26 cellular contexts compared by ENCODE assay signal in the genomic region with DNA sequence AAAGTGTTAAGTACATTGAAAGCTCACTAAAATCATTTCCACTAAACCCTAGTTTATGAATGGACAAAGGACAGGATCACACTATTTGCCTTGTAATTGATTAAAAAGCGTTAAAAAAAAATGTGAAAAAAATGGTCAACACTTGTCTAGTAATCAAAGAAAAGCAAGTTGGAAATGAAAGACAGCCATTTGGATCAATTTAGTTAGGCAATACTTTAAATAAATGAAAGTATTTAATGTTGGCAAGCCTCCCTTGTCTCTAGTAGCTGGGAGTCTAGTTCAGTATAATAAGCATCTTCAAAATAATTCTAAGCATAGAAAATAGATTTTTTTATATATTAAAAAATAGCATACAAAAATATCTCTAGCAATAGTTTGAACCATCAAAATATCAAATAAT.
"Had no signal": no experiment of that assay in that cellular context is flagged by ENCODE, and none has a peak within 500 bp of the region (broad histone marks: within the 10 kb centered on the region; RNA-seq: fewer than 3 reads in every experiment).

No MANE protein-coding gene starts in this region.

- DNase-seq: heart right ventricle; kidney glomerular epithelial cell; left cardiac atrium; left lung; mesendoderm; naive B cell; natural killer cell; nephron progenitor cell; occipital lobe; stimulated activated CD4-positive, alpha-beta T cell treated with anti-CD3 and anti-CD28 coated beads, Interleukin-12 subunit alpha, Interleukin-12 subunit beta, amount 100 ng/mL, for 4 hours; stimulated activated CD4-positive, alpha-beta T cell treated with anti-CD3 and anti-CD28 coated beads, Interleukin-4, amount 100 ng/mL, for 4 hours; stimulated activated CD8-positive, alpha-beta memory T cell treated with anti-CD3 and anti-CD28 coated beads, Interleukin-4, amount 100 ng/mL, for 48 hours; stimulated activated naive CD8-positive, alpha-beta T cell treated with anti-CD3 and anti-CD28 coated beads, Interleukin-15, Interleukin-2, amounts not matched to agents 100 U/mL and 50 U/mL, for 24 hours; stomach; testis; tibial artery; trophoblast cell; upper lobe of right lung had no signal

- ATAC-seq: heart right ventricle; left cardiac atrium; left lung; natural killer cell; sciatic nerve; stimulated activated memory B cell treated with anti-CD40 and anti-IgM and Interleukin-4, amounts not matched to agents 10 μg/mL and 1 μg/mL and 100 μg/mL, for 72 hours; stimulated activated naive CD8-positive, alpha-beta T cell treated with anti-CD3 and anti-CD28 coated beads, Interleukin-15, Interleukin-2, amounts not matched to agents 100 U/mL and 50 U/mL, for 24 hours; upper lobe of right lung had no signal

- H3K79me2 ChIP-seq: hepatocyte had no signal

- H3K4me2 ChIP-seq: hepatocyte, neural progenitor cell had no signal

- H3K9me3 ChIP-seq: heart right ventricle, neutrophil, right atrium auricular region, testis, tibial artery, upper lobe of right lung had no signal

- H2AFZ ChIP-seq: hepatocyte, neural progenitor cell had no signal

- H3K4me1 ChIP-seq: neural progenitor cell, right atrium auricular region, testis, tibial artery, upper lobe of right lung had no signal

- H3K27me3 ChIP-seq: heart right ventricle, hepatocyte, left lung, neural progenitor cell, neutrophil, right atrium auricular region, testis, tibial artery, upper lobe of right lung had no signal

- H3K36me3 ChIP-seq: heart right ventricle, left lung, neural progenitor cell, neutrophil, right atrium auricular region, stomach, tibial artery, upper lobe of right lung had no signal

- H3K27ac ChIP-seq: heart right ventricle, hepatocyte, left lung, neural progenitor cell, neutrophil, right atrium auricular region, skin epidermis, stomach, testis, tibial artery, upper lobe of right lung had no signal

- H3K9ac ChIP-seq: neural progenitor cell had no signal

- H3K4me3 ChIP-seq: heart right ventricle, hepatocyte, left lung, lung, neural progenitor cell, right atrium auricular region, skin epidermis, stomach, testis, tibial artery, upper lobe of right lung had no signal
